Comparison of ENCODE assay signal across 29 cellular contexts in genomic region chr18:69564602-69565001, GRCh38.
"Had no signal": no experiment of that assay in that cellular context is flagged by ENCODE, and none has a peak within 500 bp of the region (broad histone marks: within the 10 kb centered on the region; RNA-seq: fewer than 3 reads in every experiment).

No MANE protein-coding gene starts in this region.

- DNase-seq: activated CD4-positive, alpha-beta T cell treated with anti-CD3 and anti-CD28 coated beads, Interleukin-2, amount 10 ng/mL, durations not matched to agents 24 days and 14 days; activated CD4-positive, alpha-beta T cell treated with anti-CD3 and anti-CD28 coated beads, Interleukin-2, amount 50 U/mL, for 4 hours; activated CD8-positive, alpha-beta T cell treated with anti-CD3 and anti-CD28 coated beads for 36 hours; activated effector memory CD4-positive, alpha-beta T cell treated with anti-CD3 and anti-CD28 coated beads, Interleukin-2, amount 50 U/mL, for 16 hours; activated naive CD4-positive, alpha-beta T cell; activated naive CD4-positive, alpha-beta T cell treated with anti-CD3 and anti-CD28 coated beads, Interleukin-2, amount 50 U/mL, for 16 hours; activated naive CD8-positive, alpha-beta T cell treated with anti-CD3 and anti-CD28 coated beads for 36 hours; activated T-cell treated with anti-CD3 and anti-CD28 coated beads, Interleukin-2, amount 50 U/mL, for 1 hour; activated T-cell treated with anti-CD3 and anti-CD28 coated beads, Interleukin-2, amount 50 U/mL, for 72 hours; amniotic stem cell; aorta; brain microvascular endothelial cell; central memory CD4-positive, alpha-beta T cell; Karpas-422; MG63; NCI-H1048; NCI-H1105 treated with DMSO at 0.1 percent for 48 hours; NCI-H1436; NCI-H1694 treated with DMSO at 0.1 percent for 48 hours; NCI-H2029; NCI-H2107; NCI-H226; NCI-H446 treated with DMSO at 0.1 percent for 48 hours; NCI-H526; NCI-H748 treated with DMSO at 0.1 percent for 48 hours; OCI-M1; Peyer's patch; SIG-M5 had no signal

- H3K4me3 ChIP-seq: MG63, Peyer's patch had no signal

- H3K27me3 ChIP-seq: brain microvascular endothelial cell, MG63, Peyer's patch had no signal

- H3K27ac ChIP-seq: brain microvascular endothelial cell, Peyer's patch, RWPE1 had no signal

- H3K9me3 ChIP-seq: MG63 had no signal

- H3K4me1 ChIP-seq: Peyer's patch had no signal

- H3K36me3 ChIP-seq: brain microvascular endothelial cell, MG63, Peyer's patch had no signal
